ENCODE assay signal across 17 cellular contexts in the genomic region with DNA sequence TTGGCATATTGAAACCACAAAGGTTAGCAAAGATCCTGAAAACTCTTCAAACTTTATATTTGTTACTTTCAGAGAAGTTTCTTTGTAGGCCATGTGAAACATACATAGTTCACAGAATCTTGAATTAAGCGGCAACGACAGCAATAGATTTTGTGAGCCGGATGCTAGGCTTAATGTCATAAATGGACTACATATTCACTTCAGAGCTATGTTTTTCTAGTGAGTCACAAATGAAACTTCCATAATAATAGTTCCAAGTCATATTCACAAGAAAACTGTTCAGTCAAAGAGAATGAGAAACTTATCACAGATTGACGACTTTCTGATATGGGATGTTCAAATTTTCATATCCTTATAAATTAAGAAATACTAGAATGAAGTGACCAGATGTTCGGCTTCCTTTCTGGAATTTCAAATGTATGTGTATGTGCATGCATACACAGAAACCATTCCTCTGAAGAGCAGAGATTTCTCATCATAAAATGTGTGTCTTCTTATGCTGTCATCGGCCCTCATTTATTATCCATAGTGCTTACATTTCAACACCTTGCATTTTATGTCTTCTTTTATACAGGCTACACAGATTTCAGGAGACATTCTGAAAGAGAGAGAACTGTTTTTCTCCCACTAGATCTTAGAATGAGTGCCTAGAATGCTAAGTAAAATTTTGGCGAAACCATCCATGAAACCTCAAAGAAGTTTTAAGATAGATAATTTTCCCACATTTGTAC.
DNase-seq lines count a peak whose midpoint lies in the region; ATAC-seq, FAIRE-seq and TF ChIP-seq lines count a peak whose summit lies in the region.
"Had no signal": no experiment of that assay in that cellular context is flagged by ENCODE, and none has a peak within 500 bp of the region (broad histone marks: within the 10 kb centered on the region; RNA-seq: fewer than 3 reads in every experiment).

No MANE protein-coding gene starts in this region.

- no peaks in the 10 kb centered on the region for H3K9me3 ChIP-seq in fibroblast of lung (ENCODE audit: control insufficient read depth, insufficient read depth, low read depth, low read length)
- H3K9me3 ChIP-seq in left ventricle myocardium inferior (replicated peaks): peaks cover 11% of the 10 kb centered on the region
- H3K9me3 ChIP-seq: testis had no signal

- ATAC-seq in GM19463 (IDR thresholded peaks at IDR 0.05; ENCODE audit: unreplicated experiment): peak; percentile 22
- ATAC-seq: esophagus mucosa had no signal

- TF ChIP-seq CTCF in fibroblast of lung (conservative IDR thresholded peaks at IDR 0.05 in 1 of 2, IDR thresholded peaks at IDR 0.05 in 1 of 2; ENCODE audit: low read depth in 1 of 2, low read length in 2 of 2) (no peak), left ventricle myocardium inferior (IDR thresholded peaks at IDR 0.05; ENCODE audit: borderline replicate concordance) (no peak)

- no peak overlapping the region for H3K4me2 ChIP-seq in fibroblast of lung (ENCODE audit: extremely low read depth, insufficient read depth, low read length)

- no peaks in the 10 kb centered on the region for H3K27me3 ChIP-seq in fibroblast of lung (ENCODE audit: control insufficient read depth, insufficient read depth, low read length)
- no peaks in the 10 kb centered on the region for H3K27me3 ChIP-seq in left ventricle myocardium inferior (ENCODE audit: low read depth)
- H3K27me3 ChIP-seq: spleen, testis had no signal

- intact Hi-C loops in left ventricle myocardium inferior (cut with micrococcal nuclease): no loop called here

- H3K4me3 ChIP-seq in fibroblast of lung (replicated peaks in 1 of 4; ENCODE audit: control extremely low read depth in 1 of 4, insufficient read depth in 1 of 4, low read depth in 3 of 4, low read length in 4 of 4) (no peak overlapping the region), left ventricle myocardium inferior (no peak overlapping the region)
- H3K4me3 ChIP-seq: spleen, testis had no signal

- no peaks in the 10 kb centered on the region for H4K20me1 ChIP-seq in fibroblast of lung (ENCODE audit: control insufficient read depth, extremely low read depth, insufficient read depth, low read length)

- H2AFZ ChIP-seq in fibroblast of lung (ENCODE audit: low read length): no peak overlapping the region

- FAIRE-seq in HTR-8/SVneo (lab: Jason Lieb, UNC): no peak
- FAIRE-seq: colon had no signal

- DNase-seq in A172 (ENCODE audit: low spot score) (peak; percentile 58), HTR-8/SVneo (ENCODE audit: insufficient read length, low spot score) (peak; percentile 8), fibroblast of lung (ENCODE audit: low read depth in 2 of 2) (peak; percentile 72 to 81), left ventricle myocardium inferior (no peak), dermis blood vessel endothelial cell (no peak), DMS79 treated with DMSO at 0.1 percent for 48 hours (lab: John Stamatoyannopoulos, UW) (no peak)
- DNase-seq in activated CD4-positive, alpha-beta T cell treated with anti-CD3 and anti-CD28 coated beads for 48 hours: no peak
- DNase-seq: activated CD8-positive, alpha-beta memory T cell treated with anti-CD3 and anti-CD28 coated beads, Interleukin-2, amount 50 U/mL, for 4 hours; Calu3; NCI-H2107; spleen; testis; WERI-Rb-1 had no signal

- H3K4me1 ChIP-seq in fibroblast of lung (ENCODE audit: control insufficient read depth, extremely low read depth, insufficient read depth, low read length) (no peaks in the 10 kb centered on the region), left ventricle myocardium inferior (no peaks in the 10 kb centered on the region)
- H3K4me1 ChIP-seq: spleen, testis had no signal

- no peaks in the 10 kb centered on the region for H3K36me3 ChIP-seq in fibroblast of lung (ENCODE audit: control insufficient read depth, insufficient read depth, low read length)
- H3K36me3 ChIP-seq in left ventricle myocardium inferior: no peaks in the 10 kb centered on the region
- H3K36me3 ChIP-seq: spleen, WERI-Rb-1 had no signal

- H3K79me2 ChIP-seq in fibroblast of lung (ENCODE audit: control insufficient read depth, insufficient read depth, low read length): no peaks in the 10 kb centered on the region

- H3K27ac ChIP-seq in fibroblast of lung (ENCODE audit: insufficient read depth, low read length) (no peak overlapping the region), left ventricle myocardium inferior (replicated peaks) (no peak overlapping the region)
- H3K27ac ChIP-seq: 22Rv1, spleen, testis, WERI-Rb-1 had no signal

- H3K9ac ChIP-seq in fibroblast of lung (ENCODE audit: insufficient read depth, low read length): no peak overlapping the region

Comparison
In these comparisons a context has a peak if more than half of its experiments do, and no peak if none do; other contexts are left out.
1. DNase-seq: peak in A172 (single experiment), HTR-8/SVneo (single experiment) and fibroblast of lung (2 of 2); none in left ventricle myocardium inferior (single experiment), activated CD4-positive, alpha-beta T cell treated with anti-CD3 and anti-CD28 coated beads for 48 hours (single experiment), dermis blood vessel endothelial cell (single experiment) and DMS79 treated with DMSO at 0.1 percent for 48 hours (single experiment).